Comparison of ENCODE assay signal across 8 cellular contexts in genomic region chr2:113756088-113757058, GRCh38. TPM values are rescaled to one million over a fixed set of nuclear protein-coding genes. Genes with fewer than 3 reads are reported as not detected.
DNase-seq lines count a peak whose midpoint lies in the region; ATAC-seq and TF ChIP-seq lines count a peak whose summit lies in the region.

A gene with protein sequence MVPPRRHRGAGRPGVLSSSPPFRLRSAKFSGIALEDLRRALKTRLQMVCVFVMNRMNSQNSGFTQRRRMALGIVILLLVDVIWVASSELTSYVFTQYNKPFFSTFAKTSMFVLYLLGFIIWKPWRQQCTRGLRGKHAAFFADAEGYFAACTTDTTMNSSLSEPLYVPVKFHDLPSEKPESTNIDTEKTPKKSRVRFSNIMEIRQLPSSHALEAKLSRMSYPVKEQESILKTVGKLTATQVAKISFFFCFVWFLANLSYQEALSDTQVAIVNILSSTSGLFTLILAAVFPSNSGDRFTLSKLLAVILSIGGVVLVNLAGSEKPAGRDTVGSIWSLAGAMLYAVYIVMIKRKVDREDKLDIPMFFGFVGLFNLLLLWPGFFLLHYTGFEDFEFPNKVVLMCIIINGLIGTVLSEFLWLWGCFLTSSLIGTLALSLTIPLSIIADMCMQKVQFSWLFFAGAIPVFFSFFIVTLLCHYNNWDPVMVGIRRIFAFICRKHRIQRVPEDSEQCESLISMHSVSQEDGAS (minus strand): TSS chr2:113756642. CDS start chr2:113756409, 233 bp downstream.

- H3K4me3 ChIP-seq in OCI-LY3 (ENCODE audit: low read length): peak within 1 kb of the TSS; percentile 97

- H3K4me1 Mint-ChIP-seq in endothelial cell (ENCODE audit: unreplicated experiment): peaks cover 11% of the 10 kb centered on the region

- H3K27ac Mint-ChIP-seq in endothelial cell (ENCODE audit: unreplicated experiment): peak within 1 kb of the TSS; percentile 99

- H3K27me3 Mint-ChIP-seq in endothelial cell (ENCODE audit: unreplicated experiment): peaks cover 3% of the 10 kb centered on the region

- ATAC-seq in GM21528 (IDR thresholded peaks at IDR 0.05; ENCODE audit: low FRiP score, unreplicated experiment): peak; percentile 92

- peak within 1 kb of the TSS; percentile 92 for H3K9ac ChIP-seq in OCI-LY3 (ENCODE audit: low read length)

- H3K27me3 ChIP-seq in OCI-LY3 (ENCODE audit: low read depth, low read length): no peaks in the 10 kb centered on the region

- no peaks in the 10 kb centered on the region for H4K20me1 ChIP-seq in OCI-LY3 (ENCODE audit: insufficient read depth, low read length)

- TF ChIP-seq CTCF in OCI-LY3 (IDR thresholded peaks at IDR 0.05; ENCODE audit: low read depth, low read length) (no peak), endothelial cell (IDR thresholded peaks at IDR 0.05; ENCODE audit: unreplicated experiment) (no peak)

- DNase-seq in DMS 273 (lab: John Stamatoyannopoulos, UW; ENCODE audit: unreplicated experiment) (peak; percentile 96), HuH-7.5 (ENCODE audit: low spot score) (peak; percentile 61), endothelial cell (ENCODE audit: low spot score) (peak; percentile 97), middle frontal gyrus (ENCODE audit: extremely low spot score, low spot score) (peak; percentile 75)
- peak; percentile 100 for DNase-seq in activated CD8-positive, alpha-beta memory T cell treated with anti-CD3 and anti-CD28 coated beads, Interleukin-2, amount 50 U/mL, for 48 hours
- DNase-seq in stimulated activated CD8-positive, alpha-beta memory T cell treated with anti-CD3 and anti-CD28 coated beads, Interleukin-2, amount 100 ng/mL, for 1 hour (ENCODE audit: low read depth in 2 of 2): peak; percentile 88 to 90

- H3K4me3 Mint-ChIP-seq in endothelial cell (ENCODE audit: unreplicated experiment): peak within 1 kb of the TSS; percentile 100

- H3K36me3 ChIP-seq in OCI-LY3 (replicated peaks; ENCODE audit: low read depth, low read length): peaks cover 6% of the 10 kb centered on the region

- H3K36me3 Mint-ChIP-seq in endothelial cell (ENCODE audit: low read depth, unreplicated experiment): peaks cover 4% of the 10 kb centered on the region

- peaks cover 22% of the 10 kb centered on the region for H3K79me2 ChIP-seq in OCI-LY3 (ENCODE audit: low read length)

- H3K4me1 ChIP-seq in OCI-LY3 (ENCODE audit: low read length): peaks cover 29% of the 10 kb centered on the region

- no peaks in the 10 kb centered on the region for H3K9me3 ChIP-seq in OCI-LY3 (ENCODE audit: insufficient read depth, low read length)

- peak within 1 kb of the TSS; percentile 95 for H3K27ac ChIP-seq in OCI-LY3 (ENCODE audit: low read length)

- peak within 1 kb of the TSS; percentile 66; the same call in 1 of the 2 replicates for H2AFZ ChIP-seq in OCI-LY3 (ENCODE audit: low read depth, low read length)

- no peaks in the 10 kb centered on the region for H3K9me3 Mint-ChIP-seq in endothelial cell (ENCODE audit: unreplicated experiment)

- H3K4me2 ChIP-seq in OCI-LY3 (ENCODE audit: low read length): peak within 1 kb of the TSS; percentile 82

RNA-seq across cellular contexts. Expression of the gene that starts here (rescaled TPM):
- total RNA-seq in endothelial cell (ENCODE audit: unreplicated experiment): 34.4 TPM

Comparison
In these comparisons a context has a peak if more than half of its experiments do, and no peak if none do; other contexts are left out.
1. Peak in every context shown above with its lines: DNase-seq, ATAC-seq, H3K4me3 ChIP-seq and H3K27ac ChIP-seq.